ENCODE assay signal across 9 cellular contexts in the genomic region with DNA sequence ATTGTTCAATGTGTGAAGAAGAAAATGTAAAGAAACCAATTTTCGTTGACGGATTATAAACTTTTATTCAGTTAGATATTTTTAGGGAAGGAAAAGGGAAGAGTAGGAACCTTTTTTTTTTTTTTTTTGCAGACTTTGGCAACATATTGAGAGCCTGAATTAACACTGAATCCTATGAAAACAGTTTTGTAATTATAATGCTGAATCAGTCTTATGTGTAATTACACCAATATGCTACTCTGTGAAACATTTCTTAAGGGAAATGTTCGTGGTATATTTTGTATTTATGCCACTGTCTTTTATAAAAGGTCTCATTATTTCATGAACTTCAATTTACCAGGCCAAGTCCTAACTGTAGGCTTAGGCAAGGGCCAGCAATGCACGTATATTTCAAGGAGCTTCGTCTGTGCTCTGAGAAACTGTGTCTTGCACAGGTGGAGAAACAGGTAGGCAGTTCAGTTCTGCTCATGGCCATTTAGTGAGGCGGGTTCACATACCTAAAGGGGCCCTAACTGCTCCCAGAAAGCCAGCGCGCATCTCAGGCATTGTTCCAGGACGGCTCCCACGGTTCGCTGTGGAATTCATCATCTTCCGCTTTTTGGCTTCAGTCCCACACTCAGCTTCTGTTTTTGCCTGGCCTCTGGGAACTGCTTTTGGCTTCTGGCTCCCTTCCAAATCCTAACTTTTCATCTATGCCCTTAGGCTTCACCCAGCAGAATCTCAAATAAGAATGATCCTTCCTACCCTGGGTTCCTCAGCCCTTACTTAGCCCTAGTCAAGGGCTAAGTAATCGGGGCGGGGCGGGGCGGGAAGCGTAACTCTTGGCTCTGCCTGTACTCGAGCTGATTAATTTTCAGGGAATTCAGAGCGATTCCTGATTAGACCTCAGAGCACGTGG.
DNase-seq lines count a peak whose midpoint lies in the region; ATAC-seq, FAIRE-seq and TF ChIP-seq lines count a peak whose summit lies in the region.
"Had no signal": no experiment of that assay in that cellular context is flagged by ENCODE, and none has a peak within 500 bp of the region (broad histone marks: within the 10 kb centered on the region; RNA-seq: fewer than 3 reads in every experiment).

No MANE protein-coding gene starts in this region.

- DNase-seq in EH (ENCODE audit: low read depth) = peak; percentile 94
- peak; percentile 70 for DNase-seq in RCC 7860 (ENCODE audit: low spot score)
- DNase-seq in fibroblast of lung (ENCODE audit: low read depth in 2 of 2) = peak; percentile 87 to 94
- peak; percentile 12 for DNase-seq in prostate gland (ENCODE audit: low spot score)
- DNase-seq in GM19239 (ENCODE audit: insufficient read length, low spot score) = no peak
- DNase-seq in T-helper 1 cell = no peak
- no peak for DNase-seq in SW 1271 (lab: John Stamatoyannopoulos, UW)

- intact Hi-C loops in prostate gland (cut with DNase I) = no loop called here

- TF ChIP-seq POLR2A in prostate gland (IDR thresholded peaks at IDR 0.05) = no peak

- H3K79me2 ChIP-seq in fibroblast of lung (ENCODE audit: control insufficient read depth, insufficient read depth, low read length) = no peaks in the 10 kb centered on the region

- peak overlapping the region; percentile 75 for H2AFZ ChIP-seq in fibroblast of lung (ENCODE audit: low read length)

- H3K9me3 ChIP-seq in fibroblast of lung (ENCODE audit: control insufficient read depth, insufficient read depth, low read depth, low read length) (no peaks in the 10 kb centered on the region), prostate gland (no peaks in the 10 kb centered on the region)

- no peaks in the 10 kb centered on the region for H3K36me3 ChIP-seq in fibroblast of lung (ENCODE audit: control insufficient read depth, insufficient read depth, low read length)
- H3K36me3 ChIP-seq in prostate gland = no peaks in the 10 kb centered on the region

- H3K4me3 ChIP-seq in fibroblast of lung (replicated peaks in 1 of 4; ENCODE audit: control extremely low read depth in 1 of 4, insufficient read depth in 1 of 4, low read depth in 3 of 4, low read length in 4 of 4) (peak overlapping the region in 2 of 4 experiments; percentile 32 to 57), prostate gland (no peak overlapping the region)

- 32% methylated on average over 20 of the region's 20 CpGs for WGBS in prostate gland

- peaks cover 6% of the 10 kb centered on the region for H3K4me1 ChIP-seq in fibroblast of lung (ENCODE audit: control insufficient read depth, extremely low read depth, insufficient read depth, low read length)
- H3K4me1 ChIP-seq in prostate gland (replicated peaks) = no peaks in the 10 kb centered on the region

- no peak overlapping the region for H3K9ac ChIP-seq in fibroblast of lung (ENCODE audit: insufficient read depth, low read length)

- no peak for TF ChIP-seq CTCF in fibroblast of lung (conservative IDR thresholded peaks at IDR 0.05 in 1 of 2, IDR thresholded peaks at IDR 0.05 in 1 of 2; ENCODE audit: low read depth in 1 of 2, low read length in 2 of 2)
- no peak for TF ChIP-seq CTCF in prostate gland (IDR thresholded peaks at IDR 0.05)

- H3K4me2 ChIP-seq in fibroblast of lung (ENCODE audit: extremely low read depth, insufficient read depth, low read length) = peak overlapping the region; percentile 66

- H3K27ac ChIP-seq in fibroblast of lung (ENCODE audit: insufficient read depth, low read length) (peak overlapping the region; percentile 55), prostate gland (peak overlapping the region in 1 of 2 donors; percentile 3)

- H4K20me1 ChIP-seq in fibroblast of lung (ENCODE audit: control insufficient read depth, extremely low read depth, insufficient read depth, low read length) = no peaks in the 10 kb centered on the region

- no peak for ATAC-seq in GM21526 (IDR thresholded peaks at IDR 0.05; ENCODE audit: low FRiP score, unreplicated experiment)

- H3K27me3 ChIP-seq in fibroblast of lung (ENCODE audit: control insufficient read depth, insufficient read depth, low read length) (no peaks in the 10 kb centered on the region), prostate gland (replicated peaks; ENCODE audit: insufficient read depth) (no peaks in the 10 kb centered on the region)

- FAIRE-seq in RCC 7860 (lab: Jason Lieb, UNC) (peak; percentile 72), GM19239 (lab: Jason Lieb, UNC) (no peak)
- FAIRE-seq: GM18507 had no signal

Comparison
In these comparisons a context has a peak if more than half of its experiments do, and no peak if none do; other contexts are left out.
1. DNase-seq: peak in EH (single experiment), RCC 7860 (single experiment), fibroblast of lung (2 of 2) and prostate gland (single experiment); none in GM19239 (single experiment), T-helper 1 cell (0 of 5) and SW 1271 (0 of 2).